19 cellular contexts compared by ENCODE assay signal in genomic region chr9:17519761-17520160, GRCh38. TPM values are rescaled to one million over a fixed set of nuclear protein-coding genes. Genes with fewer than 3 reads are reported as not detected.
DNase-seq lines count a peak whose midpoint lies in the region; ATAC-seq and TF ChIP-seq lines count a peak whose summit lies in the region.
"Had no signal": no experiment of that assay in that cellular context is flagged by ENCODE, and none has a peak within 500 bp of the region (broad histone marks: within the 10 kb centered on the region; RNA-seq: fewer than 3 reads in every experiment).

No MANE protein-coding gene starts in this region.

- DNase-seq in HCEC 1CT: peak; percentile 39
- DNase-seq in RPMI7951 (ENCODE audit: low read depth): peak; percentile 4
- DNase-seq in fibroblast of mammary gland (ENCODE audit: low read depth): peak; percentile 4
- DNase-seq in osteoblast (ENCODE audit: insufficient read length, low spot score, missing footprints): peak; percentile 37
- DNase-seq in gastrocnemius medialis: no peak
- no peak for DNase-seq in kidney glomerular epithelial cell (lab: John Stamatoyannopoulos, UW)
- no peak for DNase-seq in activated naive CD4-positive, alpha-beta T cell (lab: John Stamatoyannopoulos, UW)
- DNase-seq: activated CD8-positive, alpha-beta memory T cell treated with anti-CD3 and anti-CD28 coated beads, Interleukin-2, amount 50 U/mL, for 4 hours; activated naive CD4-positive, alpha-beta T cell treated with anti-CD3 and anti-CD28 coated beads for 36 hours; central memory CD4-positive, alpha-beta T cell; hippocampal formation; left ventricle myocardium superior; naive thymus-derived CD4-positive, alpha-beta T cell; transverse colon had no signal

- H3K4me3 ChIP-seq in fibroblast of mammary gland (ENCODE audit: control insufficient read depth, low read depth, low read length): no peak overlapping the region
- peak overlapping the region; percentile 35 for H3K4me3 ChIP-seq in osteoblast (ENCODE audit: insufficient read depth, low read length)
- no peak overlapping the region for H3K4me3 ChIP-seq in gastrocnemius medialis
- H3K4me3 ChIP-seq: right atrium auricular region, transverse colon had no signal

- ATAC-seq in gastrocnemius medialis (no peak), GM18519 (IDR thresholded peaks at IDR 0.05; ENCODE audit: low FRiP score, unreplicated experiment) (no peak)
- ATAC-seq: activated CD4-positive, CD25-positive, alpha-beta regulatory T cell treated with anti-CD3 and anti-CD28 coated beads, Interleukin-2, amount 50 U/mL, for 24 hours; left ventricle myocardium superior; naive thymus-derived CD4-positive, alpha-beta T cell had no signal

- H4K20me1 ChIP-seq in osteoblast (ENCODE audit: insufficient read depth, low read length): no peaks in the 10 kb centered on the region

- no peak for TF ChIP-seq POLR2A in gastrocnemius medialis (IDR thresholded peaks at IDR 0.05)

- peak overlapping the region; percentile 43 for H3K4me2 ChIP-seq in osteoblast (ENCODE audit: insufficient read depth, low read length)

- H3K27me3 ChIP-seq in osteoblast (ENCODE audit: insufficient read depth, low read length): no peaks in the 10 kb centered on the region
- H3K27me3 ChIP-seq in gastrocnemius medialis: no peaks in the 10 kb centered on the region
- H3K27me3 ChIP-seq: right atrium auricular region, transverse colon had no signal

- H3K79me2 ChIP-seq in osteoblast (ENCODE audit: insufficient read depth, low read length): no peaks in the 10 kb centered on the region

- H3K27ac ChIP-seq in osteoblast (ENCODE audit: low read depth, low read length): no peak overlapping the region
- no peak overlapping the region for H3K27ac ChIP-seq in gastrocnemius medialis
- H3K27ac ChIP-seq: epithelial cell of prostate, right atrium auricular region, transverse colon had no signal

- H3K36me3 ChIP-seq in osteoblast (ENCODE audit: insufficient read depth, low read length) (no peaks in the 10 kb centered on the region), gastrocnemius medialis (no peaks in the 10 kb centered on the region)
- H3K36me3 ChIP-seq: right atrium auricular region, transverse colon had no signal

- H3K4me1 ChIP-seq in osteoblast (ENCODE audit: insufficient read depth, low read length): no peaks in the 10 kb centered on the region
- H3K4me1 ChIP-seq in gastrocnemius medialis: no peaks in the 10 kb centered on the region
- H3K4me1 ChIP-seq: right atrium auricular region had no signal

- H3K9me3 ChIP-seq in osteoblast (ENCODE audit: low read depth, low read length) (no peaks in the 10 kb centered on the region), gastrocnemius medialis (no peaks in the 10 kb centered on the region)
- H3K9me3 ChIP-seq: right atrium auricular region, transverse colon had no signal

- H2AFZ ChIP-seq in osteoblast (ENCODE audit: low read length): peak overlapping the region; percentile 62

- intact Hi-C loops in gastrocnemius medialis (cut with DNase I; ENCODE audit: low total_unique reads): no loop called here

- in situ Hi-C loops in gastrocnemius medialis (cut with MboI; ENCODE audit: low sequenced_read_pairs in 4 of 4): no loop called here

- TF ChIP-seq CTCF in fibroblast of mammary gland (conservative IDR thresholded peaks at IDR 0.05; ENCODE audit: control insufficient read depth, insufficient read depth, low read depth, low read length) (no peak), osteoblast (IDR thresholded peaks at IDR 0.05; ENCODE audit: extremely low read depth, low read depth, low read length) (no peak), gastrocnemius medialis (IDR thresholded peaks at IDR 0.05 in 4 of 5, conservative IDR thresholded peaks at IDR 0.05 in 1 of 5) (no peak)

RNA-seq across cellular contexts. Expression of gene SH3GL2, which starts 59.1 kb away (rescaled TPM):
- total RNA-seq in RPMI7951 (2014; rRNA removed; shearing (Covaris generic)): not detected in 2 replicates
- total RNA-seq in osteoblast: under 0.01 and 0.29 TPM in 2 replicates
- total RNA-seq in gastrocnemius medialis: not detected
- total RNA-seq: activated naive CD4-positive, alpha-beta T cell treated with anti-CD3 and anti-CD28 coated beads for 36 hours; naive thymus-derived CD4-positive, alpha-beta T cell; OCI-LY7 had no signal

Comparison
In these comparisons a context has a peak if more than half of its experiments do, and no peak if none do; other contexts are left out.
1. DNase-seq: peak in HCEC 1CT (single experiment), RPMI7951 (single experiment), fibroblast of mammary gland (single experiment) and osteoblast (single experiment); none in gastrocnemius medialis (0 of 2), kidney glomerular epithelial cell (single experiment) and activated naive CD4-positive, alpha-beta T cell (0 of 4).